ENCODE assay signal across 15 cellular contexts in the genomic region with DNA sequence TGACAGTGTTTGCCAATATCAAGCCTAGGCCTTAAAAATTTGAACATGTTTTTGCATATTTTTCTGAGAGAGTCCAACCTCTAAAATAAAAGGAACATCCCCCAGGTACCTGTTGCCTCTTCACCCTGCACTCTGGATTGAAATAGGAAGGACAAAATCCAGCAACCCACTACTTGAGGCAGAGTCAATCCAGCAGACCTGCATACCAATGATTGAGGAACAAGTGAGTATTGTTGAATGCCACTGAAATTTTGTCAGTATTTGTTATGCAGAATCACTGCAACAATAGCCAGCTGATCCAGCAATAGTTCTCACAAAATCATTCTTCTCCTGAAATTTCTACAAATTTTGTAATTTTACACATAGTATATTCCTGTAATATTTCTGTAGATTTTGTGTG.
A peak's percentile ranks its signal among the peaks of the same experiment; 100 is the strongest.
DNase-seq lines count a peak whose midpoint lies in the region; TF ChIP-seq lines count a peak whose summit lies in the region.
"Had no signal": no experiment of that assay in that cellular context is flagged by ENCODE, and none has a peak within 500 bp of the region (broad histone marks: within the 10 kb centered on the region; RNA-seq: fewer than 3 reads in every experiment).

No MANE protein-coding gene starts in this region.

- intact Hi-C loops in MCF 10A (cut with micrococcal nuclease) = no loop called here

- DNase-seq in hippocampal formation (lab: John Stamatoyannopoulos, UW) (peak; percentile 14 to 79), midbrain (lab: John Stamatoyannopoulos, UW) (peak; percentile 58), MCF 10A (ENCODE audit: unreplicated experiment) (no peak), SIG-M5 treated with dmso at 0.1 percent for 504 hours (lab: John Stamatoyannopoulos, UW; ENCODE audit: unreplicated experiment) (no peak), retina (no peak)
- DNase-seq: CD8-positive, alpha-beta T cell; COR-L47; DMS153; DMS79 treated with DMSO at 0.1 percent for 48 hours; EL; GOT3; H9 had no signal

- no peaks in the 10 kb centered on the region for H3K27me3 Mint-ChIP-seq in MCF 10A (ENCODE audit: insufficient read depth, unreplicated experiment)

- H3K27ac Mint-ChIP-seq in MCF 10A (ENCODE audit: low read depth, unreplicated experiment) = no peak overlapping the region
- H3K27ac Mint-ChIP-seq: CD14-positive monocyte; CD8-positive, alpha-beta T cell; H9 had no signal

- no TSS peak for BruUV-seq in MCF 10A (replicated peaks; lab: Mats Ljungman, UMichigan)

- H3K9me3 Mint-ChIP-seq in MCF 10A (ENCODE audit: unreplicated experiment) = peaks cover 8% of the 10 kb centered on the region

- no peak overlapping the region for H3K4me3 Mint-ChIP-seq in MCF 10A (ENCODE audit: unreplicated experiment)
- H3K4me3 Mint-ChIP-seq: CD14-positive monocyte; CD8-positive, alpha-beta T cell; H9 had no signal

- no peak for TF ChIP-seq CTCF in MCF 10A (IDR thresholded peaks at IDR 0.05; ENCODE audit: unreplicated experiment)

- H3K36me3 Mint-ChIP-seq in MCF 10A (ENCODE audit: insufficient read depth, unreplicated experiment) = no peaks in the 10 kb centered on the region
- H3K36me3 Mint-ChIP-seq: CD14-positive monocyte; CD8-positive, alpha-beta T cell had no signal

- peaks cover 25% of the 10 kb centered on the region for H3K4me1 Mint-ChIP-seq in MCF 10A (ENCODE audit: insufficient read depth, unreplicated experiment)
- H3K4me1 Mint-ChIP-seq: CD14-positive monocyte had no signal

- CTCF ChIA-PET in MCF 10A (lab: Yijun Ruan, JAX) = interaction anchor here (3.6 kb wide), 1 partner anchor 11 kb away, joined by 19 read pairs; no protein-coding TSS in a partner anchor

- POLR2A ChIA-PET in MCF 10A (lab: Yijun Ruan, JAX) = no interaction called here

- H3K27ac ChIP-seq in angular gyrus (ENCODE audit: low read depth, low read length) = peak overlapping the region; percentile 85
- H3K27ac ChIP-seq in temporal lobe (ENCODE audit: low read depth, low read length) = peak overlapping the region; percentile 88

Comparison
In these comparisons a context has a peak if more than half of its experiments do, and no peak if none do; other contexts are left out.
1. DNase-seq: peak in hippocampal formation (2 of 2) and midbrain (single experiment); none in MCF 10A (single experiment), SIG-M5 treated with dmso at 0.1 percent for 504 hours (single experiment) and retina (single experiment).